ENCODE assay signal across 9 cellular contexts in the genomic region with DNA sequence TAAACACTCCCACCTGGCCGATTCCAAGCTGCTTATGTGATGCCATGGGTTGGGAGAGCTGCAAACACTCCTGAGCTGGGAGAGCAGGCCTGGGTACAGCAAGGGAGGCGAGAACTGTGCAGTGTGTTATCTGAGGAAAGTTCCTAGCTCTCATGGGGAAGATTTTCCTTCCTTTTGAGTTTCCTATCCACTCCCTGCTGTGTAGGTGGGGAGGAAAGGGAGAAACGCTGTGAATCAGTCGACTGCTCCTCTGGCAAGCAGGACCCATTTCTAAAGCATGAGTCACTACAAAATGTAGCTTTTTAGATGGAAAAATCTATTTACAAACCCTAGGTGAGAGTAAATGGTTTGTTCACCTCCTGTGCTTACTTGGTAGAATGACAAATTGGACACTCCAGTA.
DNase-seq lines count a peak whose midpoint lies in the region; TF ChIP-seq lines count a peak whose summit lies in the region.
"Had no signal": no experiment of that assay in that cellular context is flagged by ENCODE, and none has a peak within 500 bp of the region (broad histone marks: within the 10 kb centered on the region; RNA-seq: fewer than 3 reads in every experiment).

No MANE protein-coding gene starts in this region.

- intact Hi-C loops in MCF 10A (cut with micrococcal nuclease), result loop anchor here (2.0 kb wide), 1 partner anchor 81 kb away; a partner anchor contains a TSS

- no TSS peak for BruUV-seq in MCF 10A (replicated peaks; lab: Mats Ljungman, UMichigan)

- peaks cover 58% of the 10 kb centered on the region for H3K4me1 Mint-ChIP-seq in MCF 10A (ENCODE audit: insufficient read depth, unreplicated experiment)
- H3K4me1 Mint-ChIP-seq in mesothelial cell of epicardium, result peaks cover 16% of the 10 kb centered on the region

- H3K4me3 Mint-ChIP-seq in MCF 10A (ENCODE audit: unreplicated experiment) (peak overlapping the region; percentile 26), mesothelial cell of epicardium (no peak overlapping the region)

- H3K27me3 Mint-ChIP-seq in MCF 10A (ENCODE audit: insufficient read depth, unreplicated experiment) (no peaks in the 10 kb centered on the region), mesothelial cell of epicardium (ENCODE audit: low read depth) (peaks cover 36% of the 10 kb centered on the region)

- peaks cover 11% of the 10 kb centered on the region for H3K36me3 Mint-ChIP-seq in MCF 10A (ENCODE audit: insufficient read depth, unreplicated experiment)
- H3K36me3 Mint-ChIP-seq in mesothelial cell of epicardium, result no peaks in the 10 kb centered on the region

- POLR2A ChIA-PET in MCF 10A (lab: Yijun Ruan, JAX), result interaction anchor here (0.6 to 2.3 kb wide), 13 partner anchors 8 to 141 kb away, joined by 3 to 18 read pairs (median 3); no protein-coding TSS in a partner anchor

- peak overlapping the region; percentile 17 for H3K27ac Mint-ChIP-seq in MCF 10A (ENCODE audit: low read depth, unreplicated experiment)
- H3K27ac Mint-ChIP-seq in mesothelial cell of epicardium, result no peak overlapping the region

- TF ChIP-seq CTCF in MCF 10A (IDR thresholded peaks at IDR 0.05; ENCODE audit: unreplicated experiment) (no peak), mesothelial cell of epicardium (IDR thresholded peaks at IDR 0.05; ENCODE audit: unreplicated experiment) (no peak)

- CTCF ChIA-PET in MCF 10A (lab: Yijun Ruan, JAX), result interaction anchor here (0.8 kb wide), 1 partner anchor 183 kb away, joined by 3 read pairs; no protein-coding TSS in a partner anchor

- peak; percentile 8 for DNase-seq in activated effector memory CD4-positive, alpha-beta T cell treated with anti-CD3 and anti-CD28 coated beads, Interleukin-2, amount 50 U/mL, for 16 hours
- no peak for DNase-seq in activated effector memory CD4-positive, alpha-beta T cell treated with Interleukin-2 at 50 U/mL for 16 hours
- DNase-seq in MCF 10A (ENCODE audit: unreplicated experiment) (peak; percentile 86), iPS-NIHi7 (ENCODE audit: extremely low spot score) (peak; percentile 43), germinal center (ENCODE audit: low spot score) (no peak), NK-92 (lab: John Stamatoyannopoulos, UW; ENCODE audit: unreplicated experiment) (no peak), mesothelial cell of epicardium (ENCODE audit: low spot score in 2 of 2, unreplicated experiment in 2 of 2) (no peak), activated gamma-delta T cell treated with Interleukin-2 at 50 U/mL for 16 hours (no peak)
- DNase-seq: activated naive CD4-positive, alpha-beta T cell treated with Interleukin-2 at 50 U/mL for 16 hours had no signal

- H3K9me3 Mint-ChIP-seq in MCF 10A (ENCODE audit: unreplicated experiment), result no peaks in the 10 kb centered on the region
- no peaks in the 10 kb centered on the region for H3K9me3 Mint-ChIP-seq in mesothelial cell of epicardium

Comparison
In these comparisons a context has a peak if more than half of its experiments do, and no peak if none do; other contexts are left out.
1. DNase-seq: peak in activated effector memory CD4-positive, alpha-beta T cell treated with anti-CD3 and anti-CD28 coated beads, Interleukin-2, amount 50 U/mL, for 16 hours (single experiment), MCF 10A (single experiment) and iPS-NIHi7 (single experiment); none in activated effector memory CD4-positive, alpha-beta T cell treated with Interleukin-2 at 50 U/mL for 16 hours (single experiment), germinal center (single experiment), NK-92 (single experiment), mesothelial cell of epicardium (0 of 2) and activated gamma-delta T cell treated with Interleukin-2 at 50 U/mL for 16 hours (single experiment).